ENCODE assay signal across 1 cellular context in genomic region chr20:63854069-63854765, GRCh38.
TF ChIP-seq lines count a peak whose summit lies in the region.

No MANE protein-coding gene starts in this region.

TF ChIP-seq in HepG2, 621 proteins besides CTCF, POLR2A, EP300 and RAD21 (continued from another document and continues in another):
- 0 out of 2 replicates have a peak, but pooled peaks have one; percentile 72 for TF ChIP-seq NFAT5 (CRISPR knock-in tag; IDR thresholded peaks at IDR 0.05)
- TF ChIP-seq PCBP1 (IDR thresholded peaks at IDR 0.05; ENCODE audit: borderline replicate concordance, low read depth, low read length) = peak; percentile 73; the same call in 1 of the 2 replicates
- TF ChIP-seq ZBTB26 (CRISPR knock-in tag; IDR thresholded peaks at IDR 0.05; ENCODE audit: borderline replicate concordance) = no peak; the same call in 1 of the 2 replicates
- TF ChIP-seq HOMEZ (CRISPR knock-in tag; IDR thresholded peaks at IDR 0.05; ENCODE audit: low read depth) = no peak
- 0 out of 2 replicates have a peak, but pooled peaks have one; percentile 54 for TF ChIP-seq MXD1 (CRISPR knock-in tag; IDR thresholded peaks at IDR 0.05)
- no peak for TF ChIP-seq ZNF17 (CRISPR knock-in tag; IDR thresholded peaks at IDR 0.05)
- no peak for TF ChIP-seq FOXO4 (CRISPR knock-in tag; conservative IDR thresholded peaks at IDR 0.05)
- no peak; the same call in 1 of the 2 replicates for TF ChIP-seq SNAPC5 (CRISPR knock-in tag; IDR thresholded peaks at IDR 0.05; ENCODE audit: borderline replicate concordance)
- TF ChIP-seq BCL3 (CRISPR knock-in tag; IDR thresholded peaks at IDR 0.05) = no peak
- TF ChIP-seq ZNF597 (CRISPR knock-in tag; IDR thresholded peaks at IDR 0.05) = no peak
- no peak for TF ChIP-seq ARID3A (IDR thresholded peaks at IDR 0.05; ENCODE audit: low read depth, low read length)
- no peak for TF ChIP-seq ATF4 (CRISPR knock-in tag; IDR thresholded peaks at IDR 0.05)
- TF ChIP-seq AFF4 (CRISPR knock-in tag; IDR thresholded peaks at IDR 0.05) = no peak; the same call in 1 of the 2 replicates
- TF ChIP-seq ZNF383 (CRISPR knock-in tag; IDR thresholded peaks at IDR 0.05; ENCODE audit: borderline replicate concordance) = peak; percentile 60; the same call in 1 of the 2 replicates
- TF ChIP-seq HDAC1 (CRISPR knock-in tag; IDR thresholded peaks at IDR 0.05) = peak; percentile 78
- no peak for TF ChIP-seq ZNF276 (CRISPR knock-in tag; IDR thresholded peaks at IDR 0.05; ENCODE audit: low read depth)
- no peak for TF ChIP-seq IKZF1 (IDR thresholded peaks at IDR 0.05)
- TF ChIP-seq KLF15 (CRISPR knock-in tag; IDR thresholded peaks at IDR 0.05; ENCODE audit: borderline replicate concordance) = no peak
- TF ChIP-seq ZNF530 (CRISPR knock-in tag; IDR thresholded peaks at IDR 0.05; ENCODE audit: low read depth) = no peak
- 0 out of 2 replicates have a peak, but pooled peaks have one; percentile 50 for TF ChIP-seq ZNF761 (CRISPR knock-in tag; conservative IDR thresholded peaks at IDR 0.05)
- no peak for TF ChIP-seq ZEB1 (IDR thresholded peaks at IDR 0.05; ENCODE audit: insufficient replicate concordance, low read depth)
- no peak for TF ChIP-seq KLF13 (CRISPR knock-in tag; IDR thresholded peaks at IDR 0.05)
- peak; percentile 84 for TF ChIP-seq ZNF264 (CRISPR knock-in tag; IDR thresholded peaks at IDR 0.05)
- no peak for TF ChIP-seq ZNF512 (CRISPR knock-in tag; IDR thresholded peaks at IDR 0.05)
